ENCODE assay signal across 31 cellular contexts in genomic region chr17:51702963-51703362, GRCh38.
"Had no signal": no experiment of that assay in that cellular context is flagged by ENCODE, and none has a peak within 500 bp of the region (broad histone marks: within the 10 kb centered on the region; RNA-seq: fewer than 3 reads in every experiment).

No MANE protein-coding gene starts in this region.

- H3K9me3 ChIP-seq: adrenal gland, Peyer's patch had no signal

- ATAC-seq: activated naive CD4-positive, alpha-beta T cell treated with anti-CD3 and anti-CD28 coated beads, Interleukin-2, amount 50 U/mL, for 72 hours; activated T-cell treated with anti-CD3 and anti-CD28 coated beads, Interleukin-2, amount 50 U/mL, for 4 hours; PC-3 had no signal

- H3K27ac ChIP-seq: adrenal gland, Peyer's patch, VCaP had no signal

- H3K27me3 ChIP-seq: adrenal gland, Peyer's patch had no signal

- H3K4me1 ChIP-seq: Peyer's patch had no signal

- H3K4me3 ChIP-seq: adrenal gland, Peyer's patch had no signal

- H3K36me3 ChIP-seq: adrenal gland, Peyer's patch had no signal

- DNase-seq: activated B cell treated with CpG ODN at 0.5 μM for 24 hours; activated CD4-positive, alpha-beta memory T cell treated with anti-CD3 and anti-CD28 coated beads for 36 hours; activated CD4-positive, alpha-beta T cell treated with anti-CD3 and anti-CD28 coated beads for 4 hours; activated CD4-positive, alpha-beta T cell treated with anti-CD3 and anti-CD28 coated beads, Interleukin-2, amount 50 U/mL, for 1 hour; activated CD4-positive, CD25-positive, alpha-beta regulatory T cell treated with anti-CD3 and anti-CD28 coated beads, Interleukin-2, amount 50 U/mL, for 72 hours; activated CD8-positive, alpha-beta memory T cell treated with anti-CD3 and anti-CD28 coated beads, Interleukin-2, amount 50 U/mL, for 4 hours; activated gamma-delta T cell treated with Interleukin-2 at 50 U/mL for 16 hours; activated naive CD4-positive, alpha-beta T cell treated with anti-CD3 and anti-CD28 coated beads for 36 hours; activated T-cell treated with anti-CD3 and anti-CD28 coated beads for 4 hours; activated T-cell treated with anti-CD3 and anti-CD28 coated beads, Interleukin-2, amount 50 U/mL, for 4 hours; Kasumi-1; KG1; MM.1S; MV-4-11; NCI-H1092; NCI-H1436 treated with DMSO at 0.1 percent for 48 hours; NCI-H1694 treated with DMSO at 0.1 percent for 48 hours; NCI-H510A; NCI-H526; NCI-H748 treated with DMSO at 0.1 percent for 48 hours; NK-92 treated with Interleukin-12 subunit alpha and Interleukin-12 subunit beta, amount 100 ng/mL, for 24 hours; Peyer's patch; RPMI8226; SW 1271; T-helper 1 cell; T-helper 2 cell; T-helper 9 cell had no signal
